Comparison of ENCODE assay signal across 7 cellular contexts in the genomic region with DNA sequence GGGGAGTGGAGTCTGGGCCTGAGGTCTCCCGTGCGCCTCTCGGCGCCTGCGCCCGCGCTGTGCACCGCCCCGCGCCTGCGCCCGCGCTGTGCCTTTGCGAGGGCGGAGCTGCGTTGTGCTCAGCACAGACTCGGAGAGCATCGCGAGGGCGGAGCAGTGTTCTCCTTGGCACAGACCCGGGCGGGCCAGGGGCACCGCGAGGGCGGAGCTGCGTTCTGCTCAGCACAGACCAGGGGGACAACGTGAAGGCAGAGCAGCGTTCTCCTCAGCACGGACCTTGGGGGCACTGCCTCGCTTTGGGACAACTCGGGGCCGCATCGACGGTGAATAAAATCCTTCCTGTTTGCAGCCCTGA.
DNase-seq lines count a peak whose midpoint lies in the region; ATAC-seq and TF ChIP-seq lines count a peak whose summit lies in the region.
"Not testable (repeated sequence)": the region's sequence is repeated elsewhere in the genome, so short reads cannot be mapped to it uniquely, and the experiment has no call there.

No MANE protein-coding gene starts in this region.

- peak; percentile 58 for ATAC-seq in GM18873 (IDR thresholded peaks at IDR 0.05; ENCODE audit: low FRiP score, unreplicated experiment)
- peak; percentile 100 for ATAC-seq in HCT116
- ATAC-seq in HG03521 (IDR thresholded peaks at IDR 0.05; ENCODE audit: unreplicated experiment) = peak; percentile 97
- ATAC-seq in activated CD4-positive, CD25-positive, alpha-beta regulatory T cell treated with anti-CD3 and anti-CD28 coated beads, Interleukin-2, amount 50 U/mL, for 24 hours = peak; percentile 62 to 71

- not testable (repeated sequence) for TF ChIP-seq CTCF in HCT116 (IDR thresholded peaks at IDR 0.05 in 2 of 3, conservative IDR thresholded peaks at IDR 0.05 in 1 of 3; ENCODE audit: borderline replicate concordance in 1 of 3, insufficient read depth in 1 of 3, low read depth in 2 of 3, low read length in 2 of 3); osteocyte (IDR thresholded peaks at IDR 0.05)

- not testable (repeated sequence) for H4K20me1 ChIP-seq in HCT116 (ENCODE audit: insufficient read depth)

- BruUV-seq in HCT116 (replicated peaks; lab: Mats Ljungman, UMichigan) = not testable (repeated sequence)

- not testable (repeated sequence) for H3K27me3 ChIP-seq in HCT116 (ENCODE audit: insufficient read depth, low read length); iPS-18a (ENCODE audit: control insufficient read depth, insufficient read depth, low read length)

- RAD21 ChIA-PET in HCT116 (lab: Charles Lee; ENCODE audit: low non-redundant PET in 1 of 2, low total read pairs in 2 of 2, uncharacterized antibody in 2 of 2, unreplicated experiment in 2 of 2) = not testable (repeated sequence)

- not testable (repeated sequence) for H3K27me3 Mint-ChIP-seq in osteocyte (ENCODE audit: unreplicated experiment)

- intact Hi-C loops in HCT116 (cut with micrococcal nuclease) = not testable (repeated sequence)

- H3K9me3 ChIP-seq in HCT116 (ENCODE audit: control insufficient read depth in 1 of 2, insufficient read depth in 1 of 2, low read depth in 1 of 2, low read length in 2 of 2); iPS-18a (ENCODE audit: control insufficient read depth, low read depth, low read length): not testable (repeated sequence)

- POLR2A ChIA-PET in HCT116 (lab: Charles Lee) = not testable (repeated sequence)

- not testable (repeated sequence) for H3K27ac Mint-ChIP-seq in osteocyte (ENCODE audit: unreplicated experiment)

- H3K27ac ChIP-seq in HCT116 (ENCODE audit: low read depth, low read length); iPS-18a (ENCODE audit: low read length): not testable (repeated sequence)

- CTCF ChIA-PET in HCT116 (lab: Charles Lee) = not testable (repeated sequence)

- not testable (repeated sequence) for H3K9ac ChIP-seq in HCT116 (ENCODE audit: low read length); iPS-18a (ENCODE audit: low read length)

- not testable (repeated sequence) for H3K36me3 ChIP-seq in HCT116 (ENCODE audit: control insufficient read depth in 1 of 2, insufficient read depth in 2 of 2, low read length in 2 of 2); iPS-18a (ENCODE audit: control insufficient read depth, low read depth, low read length)

- H3K9me2 ChIP-seq in HCT116 (ENCODE audit: insufficient read depth) = not testable (repeated sequence)

- not testable (repeated sequence) for H2AFZ ChIP-seq in HCT116 (ENCODE audit: low read depth, low read length, poor library complexity, severe bottlenecking)

- H3K36me3 Mint-ChIP-seq in osteocyte (ENCODE audit: unreplicated experiment) = not testable (repeated sequence)

- H3K4me3 ChIP-seq in HCT116 (replicated peaks in 1 of 2; ENCODE audit: low read depth in 1 of 2, low read length in 2 of 2) = not testable (repeated sequence)
- peak overlapping the region; percentile 27 for H3K4me3 ChIP-seq in iPS-18a (ENCODE audit: low read length)

- H3K79me2 ChIP-seq in HCT116 (ENCODE audit: insufficient read depth, low read length) = not testable (repeated sequence)

- H3K4me2 ChIP-seq in HCT116 (ENCODE audit: low read length) = not testable (repeated sequence)

- peak overlapping the region; percentile 70 for H3K4me3 Mint-ChIP-seq in osteocyte (ENCODE audit: unreplicated experiment)

- TF ChIP-seq POLR2A in HCT116 (IDR thresholded peaks at IDR 0.05; ENCODE audit: borderline replicate concordance, extremely low read depth, insufficient read depth, insufficient read length) = not testable (repeated sequence)

- not testable (repeated sequence) for H3K4me1 ChIP-seq in HCT116 (ENCODE audit: control insufficient read depth in 1 of 2, insufficient read depth in 2 of 2, low read length in 2 of 2); iPS-18a (ENCODE audit: control insufficient read depth, low read depth, low read length)

- DNase-seq in HCT116 (ENCODE audit: low read depth, low spot score) = not testable (repeated sequence)
- DNase-seq in dermis blood vessel endothelial cell = peak; percentile 51
- peak; percentile 66 for DNase-seq in osteocyte (ENCODE audit: extremely low spot score, unreplicated experiment)

- not testable (repeated sequence) for TF ChIP-seq RAD21 in HCT116 (IDR thresholded peaks at IDR 0.05; ENCODE audit: low read depth)

- H3K9me3 Mint-ChIP-seq in osteocyte (ENCODE audit: unreplicated experiment) = not testable (repeated sequence)

- not testable (repeated sequence) for H3K4me1 Mint-ChIP-seq in osteocyte (ENCODE audit: unreplicated experiment)
